ENCODE assay signal across 12 cellular contexts in the genomic region with DNA sequence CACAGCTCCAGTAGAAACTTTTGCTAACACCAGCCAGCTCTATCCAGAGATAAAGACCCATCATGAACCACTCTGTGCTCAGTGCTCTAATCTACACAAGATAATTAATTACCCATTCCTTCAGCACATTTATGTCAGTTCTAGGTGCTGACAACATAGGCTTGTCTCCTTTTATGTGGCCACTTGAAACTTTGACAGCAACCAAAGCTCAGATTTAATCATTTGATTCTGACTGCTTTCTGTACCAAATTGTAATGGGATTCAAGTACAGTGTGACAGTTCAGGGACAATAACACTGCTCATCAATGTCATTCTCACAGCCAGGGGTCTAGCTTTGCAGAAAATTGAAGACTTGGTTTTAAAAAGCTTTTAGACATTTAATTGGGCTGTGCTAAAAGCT.
DNase-seq lines count a peak whose midpoint lies in the region; TF ChIP-seq lines count a peak whose summit lies in the region.
"Had no signal": no experiment of that assay in that cellular context is flagged by ENCODE, and none has a peak within 500 bp of the region (broad histone marks: within the 10 kb centered on the region; RNA-seq: fewer than 3 reads in every experiment).

No MANE protein-coding gene starts in this region.

- peak overlapping the region in 3 of 5 experiments; percentile 11 to 44 (median 24) for H3K27ac Mint-ChIP-seq in brain
- H3K27ac Mint-ChIP-seq in activated CD4-positive, alpha-beta memory T cell treated with anti-CD3 and anti-CD28 coated beads for 36 hours, result no peak overlapping the region
- H3K27ac Mint-ChIP-seq: CD4-positive, CD25-positive, alpha-beta regulatory T cell had no signal

- no peak overlapping the region for H3K4me3 Mint-ChIP-seq in brain
- H3K4me3 Mint-ChIP-seq in activated CD4-positive, alpha-beta memory T cell treated with anti-CD3 and anti-CD28 coated beads for 36 hours, result no peak overlapping the region
- H3K4me3 Mint-ChIP-seq: CD4-positive, CD25-positive, alpha-beta regulatory T cell had no signal

- CTCF ChIA-PET in HEK293T (lab: Yijun Ruan, JAX), result interaction anchor here (0.8 to 1.4 kb wide), 2 partner anchors 9 to 265 kb away, joined by 3 read pairs; no protein-coding TSS in a partner anchor
- CTCF ChIA-PET in activated CD4-positive, alpha-beta memory T cell treated with anti-CD3 and anti-CD28 coated beads for 36 hours (lab: Charles Lee), result no interaction called here

- intact Hi-C loops in activated CD4-positive, alpha-beta memory T cell treated with anti-CD3 and anti-CD28 coated beads for 36 hours (cut with micrococcal nuclease), result no loop called here

- H3K9me3 Mint-ChIP-seq in brain, result peaks cover 0 to 10% (median 3%) of the 10 kb centered on the region in 5 experiments
- no peaks in the 10 kb centered on the region for H3K9me3 Mint-ChIP-seq in activated CD4-positive, alpha-beta memory T cell treated with anti-CD3 and anti-CD28 coated beads for 36 hours

- DNase-seq in NCI-H146 (lab: John Stamatoyannopoulos, UW) (peak; percentile 19), NCI-H146 treated with DMSO at 0.1 percent for 48 hours (lab: John Stamatoyannopoulos, UW; ENCODE audit: unreplicated experiment) (no peak), HEK293T (ENCODE audit: extremely low spot score) (no peak), retina (peak; percentile 56), cerebellar nuclear complex (lab: John Stamatoyannopoulos, UW) (no peak)
- no peak for DNase-seq in activated CD4-positive, alpha-beta memory T cell treated with anti-CD3 and anti-CD28 coated beads for 36 hours
- DNase-seq: 8988T; ACHN; CD4-positive, CD25-positive, alpha-beta regulatory T cell; DMS53; GF-D8 had no signal

- POLR2A ChIA-PET in HEK293T (lab: Yijun Ruan, JAX), result no interaction called here
- POLR2A ChIA-PET in activated CD4-positive, alpha-beta memory T cell treated with anti-CD3 and anti-CD28 coated beads for 36 hours (lab: Charles Lee), result no interaction called here

- no peak for TF ChIP-seq CTCF in brain (conservative IDR thresholded peaks at IDR 0.05)

- peaks cover 39% of the 10 kb centered on the region for H3K4me1 Mint-ChIP-seq in brain
- H3K4me1 Mint-ChIP-seq in activated CD4-positive, alpha-beta memory T cell treated with anti-CD3 and anti-CD28 coated beads for 36 hours (ENCODE audit: low read depth), result no peaks in the 10 kb centered on the region
- H3K4me1 Mint-ChIP-seq: CD4-positive, CD25-positive, alpha-beta regulatory T cell had no signal

- H3K36me3 Mint-ChIP-seq in brain, result no peaks in the 10 kb centered on the region
- H3K36me3 Mint-ChIP-seq in activated CD4-positive, alpha-beta memory T cell treated with anti-CD3 and anti-CD28 coated beads for 36 hours, result no peaks in the 10 kb centered on the region
- H3K36me3 Mint-ChIP-seq: CD4-positive, CD25-positive, alpha-beta regulatory T cell had no signal

- no peaks in the 10 kb centered on the region for H3K27me3 Mint-ChIP-seq in brain
- peaks cover 5% of the 10 kb centered on the region for H3K27me3 Mint-ChIP-seq in activated CD4-positive, alpha-beta memory T cell treated with anti-CD3 and anti-CD28 coated beads for 36 hours

TF ChIP-seq in HEK293T, 16 proteins besides CTCF, POLR2A, EP300 and RAD21:
- TF ChIP-seq HDGF (IDR thresholded peaks at IDR 0.05; ENCODE audit: borderline replicate concordance), result no peak
- TF ChIP-seq, protein P1, sequence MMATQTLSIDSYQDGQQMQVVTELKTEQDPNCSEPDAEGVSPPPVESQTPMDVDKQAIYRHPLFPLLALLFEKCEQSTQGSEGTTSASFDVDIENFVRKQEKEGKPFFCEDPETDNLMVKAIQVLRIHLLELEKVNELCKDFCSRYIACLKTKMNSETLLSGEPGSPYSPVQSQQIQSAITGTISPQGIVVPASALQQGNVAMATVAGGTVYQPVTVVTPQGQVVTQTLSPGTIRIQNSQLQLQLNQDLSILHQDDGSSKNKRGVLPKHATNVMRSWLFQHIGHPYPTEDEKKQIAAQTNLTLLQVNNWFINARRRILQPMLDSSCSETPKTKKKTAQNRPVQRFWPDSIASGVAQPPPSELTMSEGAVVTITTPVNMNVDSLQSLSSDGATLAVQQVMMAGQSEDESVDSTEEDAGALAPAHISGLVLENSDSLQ (IDR thresholded peaks at IDR 0.05), result peak; percentile 88
- TF ChIP-seq CTBP1 (IDR thresholded peaks at IDR 0.05; ENCODE audit: borderline replicate concordance), result peak; percentile 70

Comparison
In these comparisons a context has a peak if more than half of its experiments do, and no peak if none do; other contexts are left out.
1. DNase-seq: peak in NCI-H146 (single experiment) and retina (single experiment); none in NCI-H146 treated with DMSO at 0.1 percent for 48 hours (single experiment), HEK293T (single experiment), cerebellar nuclear complex (0 of 2) and activated CD4-positive, alpha-beta memory T cell treated with anti-CD3 and anti-CD28 coated beads for 36 hours (single experiment).